Comparison of ENCODE assay signal across 7 cellular contexts in the genomic region with DNA sequence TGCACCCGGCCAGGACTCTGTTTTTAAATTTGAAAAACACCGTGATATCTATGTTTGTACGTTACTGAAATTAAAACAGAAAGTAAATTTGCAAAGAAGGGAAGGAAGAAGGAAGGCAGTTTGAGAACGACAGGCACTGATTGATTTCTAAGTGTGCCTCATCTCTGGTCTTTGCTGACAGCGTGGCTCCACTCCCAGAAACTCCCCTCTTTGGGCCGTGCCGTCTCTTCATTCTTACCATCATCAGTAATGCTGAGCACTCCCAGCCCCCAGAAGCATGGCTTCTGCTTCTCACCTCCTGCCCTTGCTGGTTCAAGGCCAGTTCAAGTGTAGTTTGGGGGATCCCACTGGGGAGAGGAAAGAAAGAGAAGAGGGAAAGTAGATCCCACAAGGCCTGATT.
"Had no signal": no experiment of that assay in that cellular context is flagged by ENCODE, and none has a peak within 500 bp of the region (broad histone marks: within the 10 kb centered on the region; RNA-seq: fewer than 3 reads in every experiment).

No MANE protein-coding gene starts in this region.

- H3K4me1 Mint-ChIP-seq: IgD-negative memory B cell had no signal

- H3K27ac ChIP-seq: HL-60 had no signal

- H3K27me3 Mint-ChIP-seq: IgD-negative memory B cell had no signal

- H3K27ac Mint-ChIP-seq: IgD-negative memory B cell had no signal

- H3K36me3 Mint-ChIP-seq: IgD-negative memory B cell had no signal

- H3K4me3 ChIP-seq: K562 had no signal

- DNase-seq: IMR-90, KBM-7, KG1 had no signal

- ATAC-seq: HepG2, K562 had no signal
